In the genomic region with DNA sequence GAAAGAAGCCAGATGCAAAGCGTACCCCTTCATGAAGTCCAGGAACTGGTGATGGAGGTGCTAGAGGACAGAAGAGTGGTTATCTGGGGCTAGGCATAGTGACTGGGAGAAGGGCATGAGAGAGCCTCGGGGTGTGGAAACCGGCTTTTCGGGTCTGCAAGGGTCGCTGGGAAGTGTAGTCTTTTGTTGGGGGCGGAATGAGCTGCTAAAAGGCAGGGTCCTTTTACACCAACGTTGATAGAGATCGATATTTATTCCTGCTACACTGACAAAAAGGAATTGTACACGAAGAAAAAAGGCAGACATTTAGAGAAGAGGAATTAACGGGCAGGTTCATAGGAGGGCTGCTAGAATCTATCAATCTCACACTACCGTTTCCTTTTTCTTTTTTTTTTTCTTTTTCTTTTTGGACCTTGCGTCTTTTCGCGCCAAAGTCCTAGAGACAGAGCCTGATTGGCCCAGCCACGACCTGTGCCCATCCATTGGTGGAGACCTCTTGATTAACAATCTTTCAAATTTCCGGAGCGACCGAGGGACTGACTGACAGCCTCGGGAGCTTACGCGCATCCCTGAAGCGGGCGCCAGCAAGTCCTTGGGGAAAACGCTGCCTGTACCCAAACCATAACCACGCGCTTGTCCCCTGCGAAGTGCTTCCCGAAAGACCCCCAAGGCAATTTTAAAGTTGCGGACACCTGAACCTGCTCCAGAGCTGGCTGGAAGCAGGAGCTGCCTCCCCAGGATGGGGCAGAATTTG, we compare ENCODE assay signal across 8 cellular contexts. TPM values are rescaled to one million over a fixed set of nuclear protein-coding genes. Genes with fewer than 3 reads are reported as not detected.
A peak's percentile ranks its signal among the peaks of the same experiment; 100 is the strongest.
DNase-seq lines count a peak whose midpoint lies in the region; ATAC-seq and TF ChIP-seq lines count a peak whose summit lies in the region.

No MANE protein-coding gene starts in this region.

- no peak for TF ChIP-seq CTCF in choroid plexus epithelial cell (conservative IDR thresholded peaks at IDR 0.05; ENCODE audit: low read depth, low read length)

- peak overlapping the region; percentile 60 for H3K4me3 ChIP-seq in choroid plexus epithelial cell (ENCODE audit: low read depth, low read length)

- ATAC-seq in GM19035 (IDR thresholded peaks at IDR 0.05; ENCODE audit: unreplicated experiment), result peak; percentile 90
- peak; percentile 91 for ATAC-seq in HG03280 (IDR thresholded peaks at IDR 0.05; ENCODE audit: unreplicated experiment)
- peak; percentile 98 to 99 for ATAC-seq in activated CD4-positive, CD25-positive, alpha-beta regulatory T cell treated with anti-CD3 and anti-CD28 coated beads, Interleukin-2, amount 50 U/mL, for 24 hours
- ATAC-seq in left lobe of liver, result peak; percentile 91

- DNase-seq in AML-193 (lab: John Stamatoyannopoulos, UW) (peak; percentile 94 to 95), NCI-H2227 treated with DMSO at 0.1 percent for 48 hours (lab: John Stamatoyannopoulos, UW) (peak; percentile 87), choroid plexus epithelial cell (ENCODE audit: low read depth) (peak; percentile 77), left lobe of liver (ENCODE audit: low spot score) (peak; percentile 49)
- peak; percentile 60 to 65 for DNase-seq in stimulated activated CD4-positive, alpha-beta T cell treated with anti-CD3 and anti-CD28 coated beads, Interleukin-2, amount 100 ng/mL, for 48 hours

RNA-seq across cellular contexts. Expression of gene DHRS7B, which starts 27.7 kb away (rescaled TPM):
- total RNA-seq in left lobe of liver, result 11.0 TPM

RNA-seq across cellular contexts. Expression of gene USP22, which starts 56.3 kb away (rescaled TPM):
- 76.1 TPM for total RNA-seq in left lobe of liver

Comparison
In these comparisons a context has a peak if more than half of its experiments do, and no peak if none do; other contexts are left out.
1. Peak in every context shown above with its lines: DNase-seq, ATAC-seq and H3K4me3 ChIP-seq.